Comparison of ENCODE assay signal across 7 cellular contexts in genomic region chr10:99328579-99329237, GRCh38. TPM values are rescaled to one million over a fixed set of nuclear protein-coding genes. Genes with fewer than 3 reads are reported as not detected.
A peak's percentile ranks its signal among the peaks of the same experiment; 100 is the strongest.
DNase-seq lines count a peak whose midpoint lies in the region; ATAC-seq and TF ChIP-seq lines count a peak whose summit lies in the region.

No MANE protein-coding gene starts in this region.

- in situ Hi-C loops in gastrocnemius medialis (cut with MboI; ENCODE audit: low sequenced_read_pairs in 4 of 4): no loop called here

- H3K27me3 ChIP-seq in GM06990 (replicated peaks; ENCODE audit: control insufficient read depth, insufficient read depth, low read length) (no peaks in the 10 kb centered on the region; the same call in 1 of the 2 replicates), Peyer's patch (peaks cover 0 to 18% of the 10 kb centered on the region in 2 donors), gastrocnemius medialis (peaks cover 29 to 64% (median 46%) of the 10 kb centered on the region in 3 donors)

- no peak for DNase-seq in GM06990 (ENCODE audit: extremely low read depth, insufficient read length)
- DNase-seq in Peyer's patch: no peak
- peak in 1 of 2 donors; percentile 69 for DNase-seq in foreskin fibroblast
- no peak for DNase-seq in gastrocnemius medialis
- no peak for DNase-seq in UCSD-AML1 (lab: John Stamatoyannopoulos, UW; ENCODE audit: unreplicated experiment)
- no peak for DNase-seq in SKM-1 (lab: John Stamatoyannopoulos, UW; ENCODE audit: unreplicated experiment)

- intact Hi-C loops in gastrocnemius medialis (cut with DNase I; ENCODE audit: low total_unique reads): no loop called here

- peak overlapping the region; percentile 50 for H3K4me3 ChIP-seq in GM06990 (replicated peaks; ENCODE audit: low read depth, low read length)
- H3K4me3 ChIP-seq in Peyer's patch: peak overlapping the region; percentile 19 to 67 (median 46)
- H3K4me3 ChIP-seq in foreskin fibroblast (ENCODE audit: low read depth in 1 of 2, low read length in 2 of 2): peak overlapping the region; percentile 69 to 70
- H3K4me3 ChIP-seq in gastrocnemius medialis: peak overlapping the region; percentile 42 to 55 (median 46)

- no peaks in the 10 kb centered on the region for H3K36me3 ChIP-seq in GM06990 (ENCODE audit: control insufficient read depth, insufficient read depth, low read length)
- no peaks in the 10 kb centered on the region for H3K36me3 ChIP-seq in Peyer's patch
- H3K36me3 ChIP-seq in gastrocnemius medialis: no peaks in the 10 kb centered on the region

- H3K9me3 ChIP-seq in Peyer's patch: no peaks in the 10 kb centered on the region
- no peaks in the 10 kb centered on the region for H3K9me3 ChIP-seq in gastrocnemius medialis

- no peak for ATAC-seq in gastrocnemius medialis
- no peak for ATAC-seq in GM19035 (IDR thresholded peaks at IDR 0.05; ENCODE audit: unreplicated experiment)

- no peak for TF ChIP-seq POLR2A in Peyer's patch (IDR thresholded peaks at IDR 0.05)
- no peak for TF ChIP-seq POLR2A in gastrocnemius medialis (IDR thresholded peaks at IDR 0.05)

- H3K4me1 ChIP-seq in Peyer's patch (peaks cover 0 to 23% (median 2%) of the 10 kb centered on the region in 4 donors), gastrocnemius medialis (peaks cover 0 to 9% of the 10 kb centered on the region in 2 donors)

- TF ChIP-seq CTCF in GM06990 (IDR thresholded peaks at IDR 0.05; ENCODE audit: insufficient read depth, low read length, poor library complexity, severe bottlenecking) (no peak), Peyer's patch (IDR thresholded peaks at IDR 0.05) (no peak), foreskin fibroblast (IDR thresholded peaks at IDR 0.05; ENCODE audit: low read depth, low read length) (no peak), gastrocnemius medialis (IDR thresholded peaks at IDR 0.05 in 4 of 5, conservative IDR thresholded peaks at IDR 0.05 in 1 of 5) (no peak)

- H3K27ac ChIP-seq in Peyer's patch (peak overlapping the region in 1 of 4 donors; percentile 48), gastrocnemius medialis (no peak overlapping the region)

RNA-seq across cellular contexts. Expression of gene CNNM1, which starts 0.4 kb away (rescaled TPM):
- total RNA-seq in Peyer's patch: 1 to 10 TPM in 2 of 4 donors, under 1 TPM in 2; 0.40 to 2.5 (median 0.87) TPM
- not detected for total RNA-seq in gastrocnemius medialis
